In the genomic region with DNA sequence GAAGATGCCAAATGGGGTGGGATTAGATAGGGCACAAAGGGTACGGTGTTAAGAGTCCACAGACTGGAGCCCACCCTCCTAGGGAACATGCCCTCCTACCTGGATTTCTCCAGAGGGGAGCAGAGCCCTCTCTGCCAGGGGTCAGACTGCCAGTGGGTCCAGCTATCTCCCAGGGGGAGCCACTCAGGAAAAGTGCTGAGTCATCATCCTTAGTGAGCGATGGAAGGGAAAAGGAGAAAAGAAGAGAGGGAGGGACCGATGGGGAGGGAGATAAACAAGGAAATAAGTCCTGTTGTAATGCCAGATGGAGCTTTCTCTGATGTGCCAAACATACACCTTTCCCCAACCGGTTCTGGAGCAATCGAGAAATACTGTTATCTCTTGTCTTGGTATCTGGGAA, we compare ENCODE assay signal across 2 cellular contexts.
TF ChIP-seq lines count a peak whose summit lies in the region.

No MANE protein-coding gene starts in this region.

TF ChIP-seq in GM23338, 12 proteins besides CTCF, POLR2A, EP300 and RAD21:
- TF ChIP-seq EZH2phosphoT487 (IDR thresholded peaks at IDR 0.05; ENCODE audit: unreplicated experiment) (no peak), NANOG (IDR thresholded peaks at IDR 0.05; ENCODE audit: borderline replicate concordance) (no peak), ZNF331 (CRISPR knock-in tag; IDR thresholded peaks at IDR 0.05; ENCODE audit: low read depth) (no peak), JUNB (IDR thresholded peaks at IDR 0.05; ENCODE audit: unreplicated experiment) (no peak), STAT1 (IDR thresholded peaks at IDR 0.05; ENCODE audit: unreplicated experiment) (no peak), ZNF114 (CRISPR knock-in tag; IDR thresholded peaks at IDR 0.05) (no peak), EZH2 (IDR thresholded peaks at IDR 0.05; ENCODE audit: low read depth, unreplicated experiment) (no peak)
- TF ChIP-seq, protein P1, sequence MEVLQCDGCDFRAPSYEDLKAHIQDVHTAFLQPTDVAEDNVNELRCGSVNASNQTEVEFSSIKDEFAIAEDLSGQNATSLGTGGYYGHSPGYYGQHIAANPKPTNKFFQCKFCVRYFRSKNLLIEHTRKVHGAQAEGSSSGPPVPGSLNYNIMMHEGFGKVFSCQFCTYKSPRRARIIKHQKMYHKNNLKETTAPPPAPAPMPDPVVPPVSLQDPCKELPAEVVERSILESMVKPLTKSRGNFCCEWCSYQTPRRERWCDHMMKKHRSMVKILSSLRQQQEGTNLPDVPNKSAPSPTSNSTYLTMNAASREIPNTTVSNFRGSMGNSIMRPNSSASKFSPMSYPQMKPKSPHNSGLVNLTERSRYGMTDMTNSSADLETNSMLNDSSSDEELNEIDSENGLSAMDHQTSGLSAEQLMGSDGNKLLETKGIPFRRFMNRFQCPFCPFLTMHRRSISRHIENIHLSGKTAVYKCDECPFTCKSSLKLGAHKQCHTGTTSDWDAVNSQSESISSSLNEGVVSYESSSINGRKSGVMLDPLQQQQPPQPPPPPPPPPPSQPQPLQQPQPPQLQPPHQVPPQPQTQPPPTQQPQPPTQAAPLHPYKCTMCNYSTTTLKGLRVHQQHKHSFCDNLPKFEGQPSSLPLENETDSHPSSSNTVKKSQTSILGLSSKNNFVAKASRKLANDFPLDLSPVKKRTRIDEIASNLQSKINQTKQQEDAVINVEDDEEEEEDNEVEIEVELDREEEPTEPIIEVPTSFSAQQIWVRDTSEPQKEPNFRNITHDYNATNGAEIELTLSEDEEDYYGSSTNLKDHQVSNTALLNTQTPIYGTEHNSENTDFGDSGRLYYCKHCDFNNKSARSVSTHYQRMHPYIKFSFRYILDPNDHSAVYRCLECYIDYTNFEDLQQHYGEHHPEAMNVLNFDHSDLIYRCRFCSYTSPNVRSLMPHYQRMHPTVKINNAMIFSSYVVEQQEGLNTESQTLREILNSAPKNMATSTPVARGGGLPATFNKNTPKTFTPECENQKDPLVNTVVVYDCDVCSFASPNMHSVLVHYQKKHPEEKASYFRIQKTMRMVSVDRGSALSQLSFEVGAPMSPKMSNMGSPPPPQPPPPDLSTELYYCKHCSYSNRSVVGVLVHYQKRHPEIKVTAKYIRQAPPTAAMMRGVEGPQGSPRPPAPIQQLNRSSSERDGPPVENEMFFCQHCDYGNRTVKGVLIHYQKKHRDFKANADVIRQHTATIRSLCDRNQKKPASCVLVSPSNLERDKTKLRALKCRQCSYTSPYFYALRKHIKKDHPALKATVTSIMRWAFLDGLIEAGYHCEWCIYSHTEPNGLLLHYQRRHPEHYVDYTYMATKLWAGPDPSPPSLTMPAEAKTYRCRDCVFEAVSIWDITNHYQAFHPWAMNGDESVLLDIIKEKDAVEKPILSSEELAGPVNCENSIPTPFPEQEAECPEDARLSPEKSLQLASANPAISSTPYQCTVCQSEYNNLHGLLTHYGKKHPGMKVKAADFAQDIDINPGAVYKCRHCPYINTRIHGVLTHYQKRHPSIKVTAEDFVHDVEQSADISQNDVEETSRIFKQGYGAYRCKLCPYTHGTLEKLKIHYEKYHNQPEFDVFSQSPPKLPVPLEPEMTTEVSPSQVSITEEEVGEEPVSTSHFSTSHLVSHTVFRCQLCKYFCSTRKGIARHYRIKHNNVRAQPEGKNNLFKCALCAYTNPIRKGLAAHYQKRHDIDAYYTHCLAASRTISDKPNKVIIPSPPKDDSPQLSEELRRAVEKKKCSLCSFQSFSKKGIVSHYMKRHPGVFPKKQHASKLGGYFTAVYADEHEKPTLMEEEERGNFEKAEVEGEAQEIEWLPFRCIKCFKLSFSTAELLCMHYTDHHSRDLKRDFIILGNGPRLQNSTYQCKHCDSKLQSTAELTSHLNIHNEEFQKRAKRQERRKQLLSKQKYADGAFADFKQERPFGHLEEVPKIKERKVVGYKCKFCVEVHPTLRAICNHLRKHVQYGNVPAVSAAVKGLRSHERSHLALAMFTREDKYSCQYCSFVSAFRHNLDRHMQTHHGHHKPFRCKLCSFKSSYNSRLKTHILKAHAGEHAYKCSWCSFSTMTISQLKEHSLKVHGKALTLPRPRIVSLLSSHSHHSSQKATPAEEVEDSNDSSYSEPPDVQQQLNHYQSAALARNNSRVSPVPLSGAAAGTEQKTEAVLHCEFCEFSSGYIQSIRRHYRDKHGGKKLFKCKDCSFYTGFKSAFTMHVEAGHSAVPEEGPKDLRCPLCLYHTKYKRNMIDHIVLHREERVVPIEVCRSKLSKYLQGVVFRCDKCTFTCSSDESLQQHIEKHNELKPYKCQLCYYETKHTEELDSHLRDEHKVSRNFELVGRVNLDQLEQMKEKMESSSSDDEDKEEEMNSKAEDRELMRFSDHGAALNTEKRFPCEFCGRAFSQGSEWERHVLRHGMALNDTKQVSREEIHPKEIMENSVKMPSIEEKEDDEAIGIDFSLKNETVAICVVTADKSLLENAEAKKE (CRISPR knock-in tag; IDR thresholded peaks at IDR 0.05), result no peak

TF ChIP-seq in IMR-90, 13 proteins besides CTCF, POLR2A, EP300 and RAD21:
- TF ChIP-seq NFE2L2 (IDR thresholded peaks at IDR 0.05; ENCODE audit: low read depth, low read length) (peak; percentile 80), RFX5 (IDR thresholded peaks at IDR 0.05; ENCODE audit: low read depth, low read length) (no peak), MAZ (IDR thresholded peaks at IDR 0.05; ENCODE audit: borderline replicate concordance, low read depth, low read length) (no peak), MAFK (IDR thresholded peaks at IDR 0.05; ENCODE audit: low read depth, low read length) (peak; percentile 98), SMC3 (IDR thresholded peaks at IDR 0.05; ENCODE audit: low read depth, low read length) (no peak)
TF ChIP-seq in IMR-90: peak in this region for 2.
